In the genomic region with DNA sequence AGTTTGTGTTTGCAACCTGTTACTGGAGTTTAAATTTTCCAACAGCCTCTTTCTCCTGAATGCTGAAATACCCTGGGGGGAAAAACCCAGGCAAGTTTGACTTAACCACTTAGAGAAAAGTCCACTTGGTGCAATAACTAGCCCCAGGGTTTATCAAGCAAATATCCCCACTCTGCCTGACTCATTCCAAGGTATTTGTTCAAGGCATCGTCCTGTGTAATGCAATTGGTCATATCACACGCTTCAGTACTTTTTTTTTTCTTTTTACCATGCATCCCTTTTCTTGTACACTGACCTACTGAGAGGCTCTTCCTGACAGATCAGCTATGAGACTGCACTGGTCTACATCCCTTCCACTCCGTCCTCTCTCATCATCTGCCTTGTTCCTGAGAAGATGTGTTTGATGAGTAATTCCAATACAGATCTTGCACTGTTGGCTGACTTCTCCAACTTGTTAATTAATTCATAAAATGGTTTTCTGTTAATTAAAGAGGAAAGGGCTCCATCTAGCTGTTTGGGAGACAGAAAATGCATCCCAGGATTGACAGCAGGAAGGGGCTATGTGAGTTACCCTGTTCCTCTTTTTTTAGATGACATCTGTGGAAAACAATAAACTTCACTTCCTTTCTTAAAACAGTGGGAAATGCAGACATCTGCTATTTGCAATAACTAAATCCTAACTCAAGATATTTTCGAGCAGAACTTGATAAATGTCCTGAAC, we compare ENCODE assay signal across 1 cellular context.
TF ChIP-seq lines count a peak whose summit lies in the region.

No MANE protein-coding gene starts in this region.

TF ChIP-seq in H1, 55 proteins besides CTCF, POLR2A, EP300 and RAD21 (continued from another document):
- TF ChIP-seq, protein P1, sequence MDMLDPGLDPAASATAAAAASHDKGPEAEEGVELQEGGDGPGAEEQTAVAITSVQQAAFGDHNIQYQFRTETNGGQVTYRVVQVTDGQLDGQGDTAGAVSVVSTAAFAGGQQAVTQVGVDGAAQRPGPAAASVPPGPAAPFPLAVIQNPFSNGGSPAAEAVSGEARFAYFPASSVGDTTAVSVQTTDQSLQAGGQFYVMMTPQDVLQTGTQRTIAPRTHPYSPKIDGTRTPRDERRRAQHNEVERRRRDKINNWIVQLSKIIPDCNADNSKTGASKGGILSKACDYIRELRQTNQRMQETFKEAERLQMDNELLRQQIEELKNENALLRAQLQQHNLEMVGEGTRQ (IDR thresholded peaks at IDR 0.05; ENCODE audit: low read length): no peak
- no peak for TF ChIP-seq SIRT6 (IDR thresholded peaks at IDR 0.05; ENCODE audit: low read length)
- TF ChIP-seq SAP30 (IDR thresholded peaks at IDR 0.05; ENCODE audit: insufficient read depth, insufficient replicate concordance, low read length): no peak
- no peak for TF ChIP-seq GTF2F1 (IDR thresholded peaks at IDR 0.05; ENCODE audit: borderline replicate concordance, low read depth, low read length)
- no peak for TF ChIP-seq NANOG (IDR thresholded peaks at IDR 0.05; ENCODE audit: insufficient read depth, low read depth, low read length, poor library complexity, severe bottlenecking)
